Comparison of ENCODE assay signal across 13 cellular contexts in the genomic region with DNA sequence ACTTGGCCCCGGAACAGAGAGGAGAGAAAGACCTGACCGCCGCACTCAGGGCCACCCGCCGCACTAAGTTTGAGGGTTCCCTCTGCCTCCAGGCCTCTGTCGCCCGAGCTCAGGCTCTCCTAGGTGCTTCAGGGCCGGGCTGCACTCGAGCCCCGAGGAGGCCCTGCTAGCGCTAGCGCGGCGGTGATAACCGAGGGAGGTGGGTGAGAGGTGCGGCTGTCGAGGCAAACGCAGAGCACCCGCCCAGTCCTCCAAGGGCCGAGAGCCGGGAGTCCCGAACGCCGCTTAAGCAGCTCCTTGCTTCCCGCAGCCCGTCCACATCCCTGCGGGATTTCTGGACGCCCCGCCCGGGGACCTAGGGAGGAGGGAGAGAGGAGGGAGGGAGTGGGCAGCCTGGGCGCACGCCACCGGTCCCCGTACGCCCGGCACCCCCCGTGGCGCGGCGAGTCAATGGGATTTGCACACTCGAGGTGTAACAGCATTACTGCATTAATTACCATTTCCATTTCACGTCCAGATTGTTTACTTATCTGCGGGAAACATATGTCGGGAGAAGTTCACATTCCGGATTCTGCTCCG. TPM values are rescaled to one million over a fixed set of nuclear protein-coding genes. Genes with fewer than 3 reads are reported as not detected.
DNase-seq lines count a peak whose midpoint lies in the region; ATAC-seq, FAIRE-seq and TF ChIP-seq lines count a peak whose summit lies in the region.
"Had no signal": no experiment of that assay in that cellular context is flagged by ENCODE, and none has a peak within 500 bp of the region (broad histone marks: within the 10 kb centered on the region; RNA-seq: fewer than 3 reads in every experiment).

No MANE protein-coding gene starts in this region.

- 7% methylated on average over 11 of the region's 46 CpGs for WGBS in A549 (ENCODE audit: missing lambda C conversion rate)
- 2% methylated on average over 18 to 46 of the region's 46 CpGs for WGBS in endodermal cell (ENCODE audit: insufficient coverage in 1 of 2, insufficient read length in 1 of 2), 2 experiments

- no peak overlapping the region for H3K9ac ChIP-seq in endodermal cell (ENCODE audit: extremely low read depth, low read length, poor library complexity, severe bottlenecking)

- H3K27me3 Mint-ChIP-seq in endodermal cell (ENCODE audit: insufficient read depth): peaks cover 100% of the 10 kb centered on the region
- H3K27me3 Mint-ChIP-seq in neural crest cell (ENCODE audit: low read depth): peaks cover 100% of the 10 kb centered on the region

- H3K27me3 ChIP-seq in endodermal cell (ENCODE audit: control insufficient read depth, insufficient read depth, low read length, poor library complexity, severe bottlenecking): peaks cover 100% of the 10 kb centered on the region

- no peak for FAIRE-seq in A549 (lab: Jason Lieb, UNC)
- FAIRE-seq: endometrium, TTC549 had no signal

- POLR2A ChIA-PET in A549 (lab: Yijun Ruan, JAX): no interaction called here

- TF ChIP-seq CTCF in A549 (IDR thresholded peaks at IDR 0.05) (no peak), GM20000 (IDR thresholded peaks at IDR 0.05; ENCODE audit: extremely low read depth, missing control alignments) (no peak), endodermal cell (conservative IDR thresholded peaks at IDR 0.05) (no peak), neural crest cell (conservative IDR thresholded peaks at IDR 0.05) (no peak)

- H3K27ac ChIP-seq in A549: no peak overlapping the region
- no peak overlapping the region for H3K27ac ChIP-seq in endodermal cell (ENCODE audit: low read depth, low read length)

- H3K27ac Mint-ChIP-seq in endodermal cell (no peak overlapping the region), neural crest cell (ENCODE audit: unreplicated experiment) (no peak overlapping the region)

- no peak for TF ChIP-seq EP300 in A549 (IDR thresholded peaks at IDR 0.05)

- H3K4me1 Mint-ChIP-seq in endodermal cell: peaks cover 41% of the 10 kb centered on the region
- peaks cover 33% of the 10 kb centered on the region for H3K4me1 Mint-ChIP-seq in neural crest cell

- no peak for TF ChIP-seq POLR2A in A549 (IDR thresholded peaks at IDR 0.05; ENCODE audit: low read length)

- DNase-seq in A549 (ENCODE audit: low read depth in 1 of 2, low spot score in 1 of 2) (no peak), GM20000 (ENCODE audit: low spot score) (peak; percentile 12), endodermal cell (peak; percentile 83), neural crest cell (ENCODE audit: low read depth, low spot score) (peak; percentile 12), Kasumi-1 (lab: John Stamatoyannopoulos, UW) (no peak), activated gamma-delta T cell treated with Interleukin-2 at 50 U/mL for 16 hours (no peak), inferior parietal cortex (ENCODE audit: extremely low spot score) (no peak), NOMO-1 treated with dmso at 0.1 percent for 144 hours (lab: John Stamatoyannopoulos, UW; ENCODE audit: unreplicated experiment) (no peak)
- DNase-seq: activated effector memory CD4-positive, alpha-beta T cell treated with Interleukin-2 at 50 U/mL for 16 hours; kidney glomerular epithelial cell had no signal

- H3K4me3 ChIP-seq in A549 (peak overlapping the region; percentile 33), endodermal cell (ENCODE audit: low read length) (peak overlapping the region; percentile 71)

- CTCF ChIA-PET in A549 (lab: Yijun Ruan, JAX): no interaction called here

- H3K9me3 ChIP-seq in A549 (no peaks in the 10 kb centered on the region), endodermal cell (ENCODE audit: control insufficient read depth, low read length) (no peaks in the 10 kb centered on the region)

- no peaks in the 10 kb centered on the region for H3K9me3 Mint-ChIP-seq in endodermal cell
- no peaks in the 10 kb centered on the region for H3K9me3 Mint-ChIP-seq in neural crest cell

- peak overlapping the region; percentile 32 for H3K4me3 Mint-ChIP-seq in endodermal cell
- peak overlapping the region; percentile 56 for H3K4me3 Mint-ChIP-seq in neural crest cell

- H3K4me1 ChIP-seq in A549 (peaks cover 14% of the 10 kb centered on the region; the same call in 1 of the 3 replicates), endodermal cell (ENCODE audit: control insufficient read depth, insufficient read depth, low read length) (peaks cover 28% of the 10 kb centered on the region)

- H3K4me2 ChIP-seq in A549: peak overlapping the region; percentile 75

- TF ChIP-seq RAD21 in A549 (conservative IDR thresholded peaks at IDR 0.05 in 1 of 2, IDR thresholded peaks at IDR 0.05 in 1 of 2): no peak

- H3K36me3 Mint-ChIP-seq in endodermal cell (ENCODE audit: low read depth): no peaks in the 10 kb centered on the region
- H3K36me3 Mint-ChIP-seq in neural crest cell (ENCODE audit: low read depth): no peaks in the 10 kb centered on the region

- no peaks in the 10 kb centered on the region for H3K36me3 ChIP-seq in endodermal cell (ENCODE audit: control insufficient read depth, insufficient read depth, low read length)

- peak; percentile 60 to 64; a peak in 4 of 6 replicates for ATAC-seq in A549

TF ChIP-seq in A549, 52 proteins besides CTCF, POLR2A, EP300 and RAD21:
- TF ChIP-seq ZSCAN20 (CRISPR knock-in tag; IDR thresholded peaks at IDR 0.05): no peak
- no peak for TF ChIP-seq CEBPB (IDR thresholded peaks at IDR 0.05)
- TF ChIP-seq HOXB13 (CRISPR knock-in tag; IDR thresholded peaks at IDR 0.05; ENCODE audit: low read depth): no peak
- TF ChIP-seq ESRRA (IDR thresholded peaks at IDR 0.05; ENCODE audit: borderline replicate concordance, low read length): no peak
- TF ChIP-seq RFX5 (IDR thresholded peaks at IDR 0.05): no peak
- no peak for TF ChIP-seq HDAC2 (IDR thresholded peaks at IDR 0.05)
- TF ChIP-seq POLR2AphosphoS2 (conservative IDR thresholded peaks at IDR 0.05; ENCODE audit: low read length): no peak
- TF ChIP-seq GATA3 (IDR thresholded peaks at IDR 0.05; ENCODE audit: borderline replicate concordance): no peak
- TF ChIP-seq, protein P1, sequence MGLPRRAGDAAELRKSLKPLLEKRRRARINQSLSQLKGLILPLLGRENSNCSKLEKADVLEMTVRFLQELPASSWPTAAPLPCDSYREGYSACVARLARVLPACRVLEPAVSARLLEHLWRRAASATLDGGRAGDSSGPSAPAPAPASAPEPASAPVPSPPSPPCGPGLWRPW (IDR thresholded peaks at IDR 0.05): no peak
- TF ChIP-seq, protein P2, sequence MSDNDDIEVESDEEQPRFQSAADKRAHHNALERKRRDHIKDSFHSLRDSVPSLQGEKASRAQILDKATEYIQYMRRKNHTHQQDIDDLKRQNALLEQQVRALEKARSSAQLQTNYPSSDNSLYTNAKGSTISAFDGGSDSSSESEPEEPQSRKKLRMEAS (IDR thresholded peaks at IDR 0.05): no peak
- no peak for TF ChIP-seq BHLHE40 (IDR thresholded peaks at IDR 0.05; ENCODE audit: low read depth, low read length)
- TF ChIP-seq FOSB (CRISPR knock-in tag; IDR thresholded peaks at IDR 0.05): no peak
- no peak for TF ChIP-seq SREBF2 (IDR thresholded peaks at IDR 0.05)
- no peak for TF ChIP-seq MAZ (IDR thresholded peaks at IDR 0.05; ENCODE audit: borderline replicate concordance, low read depth, low read length)
- TF ChIP-seq FOSL2 (IDR thresholded peaks at IDR 0.05): no peak
- no peak for TF ChIP-seq FOSL2 (CRISPR knock-in tag; IDR thresholded peaks at IDR 0.05)
- no peak for TF ChIP-seq EHF (CRISPR knock-in tag; IDR thresholded peaks at IDR 0.05)
- no peak for TF ChIP-seq ZFP36 (IDR thresholded peaks at IDR 0.05; ENCODE audit: borderline replicate concordance, partially characterized antibody)
- no peak for TF ChIP-seq KDM1A (IDR thresholded peaks at IDR 0.05; ENCODE audit: low read depth)

RNA-seq across cellular contexts. Expression of a gene that starts 6.8 kb away (rescaled TPM):
- polyA plus RNA-seq in A549 (2011; rRNA removed) (not detected in 2 replicates), A549 (2017; fragmentation: RNase III; extraction: RNeasy Plus Mini Kit Qiagen cat#74134 plus additional on column Dnase treatment) (not detected in 3 replicates)
- not detected in 2 replicates for polyA plus RNA-seq in A549 (2012; cell fraction: cytosol; rRNA removed)
- not detected in 2 replicates for polyA plus RNA-seq in A549 (2012; cell fraction: nucleus; rRNA removed)
- not detected in 2 replicates for polyA minus RNA-seq in A549 (2011; rRNA and poly(A)+ RNA removed)
- total RNA-seq in endodermal cell (under 1 TPM in 1 of 2 donors, not detected in 1; 0.13 TPM), neural crest cell (0.18 and 0.37 TPM in 2 replicates)
- 0.25 TPM for polyA plus RNA-seq in endodermal cell (2013, experiment 1 of 2)
- polyA plus RNA-seq in endodermal cell (2013, experiment 2 of 2): 0.12 TPM
- total RNA-seq: LHCN-M2 had no signal

Comparison
In these comparisons a context has a peak if more than half of its experiments do, and no peak if none do; other contexts are left out.
1. DNase-seq: peak in GM20000 (single experiment), endodermal cell (single experiment) and neural crest cell (single experiment); none in A549 (0 of 2), Kasumi-1 (0 of 2), activated gamma-delta T cell treated with Interleukin-2 at 50 U/mL for 16 hours (single experiment), inferior parietal cortex (single experiment) and NOMO-1 treated with dmso at 0.1 percent for 144 hours (single experiment).